Comparison of ENCODE assay signal across 12 cellular contexts in the genomic region with DNA sequence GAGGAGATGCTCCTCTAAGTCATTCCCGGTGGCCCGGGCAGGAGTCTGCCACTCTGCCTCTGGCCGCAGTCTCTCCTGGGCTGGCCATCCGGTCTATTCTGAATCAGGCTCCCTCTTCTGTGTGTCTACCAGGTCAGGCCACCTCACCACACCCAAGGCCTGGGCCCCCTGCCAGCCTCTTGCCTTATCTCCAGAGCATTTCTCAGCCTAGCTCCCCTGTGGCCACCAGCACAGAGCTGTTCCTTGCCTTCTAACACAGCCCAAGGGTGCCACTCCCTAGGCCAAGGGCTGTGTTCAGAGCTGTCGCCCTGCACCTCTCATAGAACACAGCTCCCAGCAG. TPM values are rescaled to one million over a fixed set of nuclear protein-coding genes. Genes with fewer than 3 reads are reported as not detected.
DNase-seq lines count a peak whose midpoint lies in the region; ATAC-seq lines count a peak whose summit lies in the region.
"Had no signal": no experiment of that assay in that cellular context is flagged by ENCODE, and none has a peak within 500 bp of the region (broad histone marks: within the 10 kb centered on the region; RNA-seq: fewer than 3 reads in every experiment).

No MANE protein-coding gene starts in this region.

- H3K36me3 Mint-ChIP-seq in CD8-positive, alpha-beta memory T cell = peaks cover 0 to 51% (median 0%) of the 10 kb centered on the region in 3 donors
- peaks cover 18% of the 10 kb centered on the region for H3K36me3 Mint-ChIP-seq in effector memory CD8-positive, alpha-beta T cell (ENCODE audit: insufficient read depth)
- peaks cover 0 to 18% (median 5%) of the 10 kb centered on the region in 3 donors for H3K36me3 Mint-ChIP-seq in naive thymus-derived CD8-positive, alpha-beta T cell

- POLR2A ChIA-PET in CD8-positive, alpha-beta memory T cell (lab: Charles Lee) = interaction anchor here (0.7 to 1.3 kb wide), 3 partner anchors 13 to 370 kb away, joined by 3 to 4 read pairs (median 3); no protein-coding TSS in a partner anchor
- POLR2A ChIA-PET in naive thymus-derived CD8-positive, alpha-beta T cell (lab: Charles Lee) = interaction anchor here (1.2 to 3.3 kb wide), 5 partner anchors 16 to 173 kb away, joined by 5 to 23 read pairs (median 11); partner anchors contain the start of genes MYO18A and PHF12

- no peaks in the 10 kb centered on the region for H3K9me3 ChIP-seq in CD8-positive, alpha-beta memory T cell (ENCODE audit: low read length)

- H3K4me1 ChIP-seq in CD8-positive, alpha-beta memory T cell (ENCODE audit: insufficient read depth, low read length) = no peaks in the 10 kb centered on the region

- H3K27ac Mint-ChIP-seq in CD8-positive, alpha-beta memory T cell = peak overlapping the region in 5 of 8 donors; percentile 47 to 86 (median 57)
- H3K27ac Mint-ChIP-seq in effector memory CD8-positive, alpha-beta T cell = peak overlapping the region; percentile 59 to 85
- H3K27ac Mint-ChIP-seq in naive thymus-derived CD8-positive, alpha-beta T cell = peak overlapping the region in 6 of 10 donors; percentile 11 to 82 (median 44)

- H3K9me3 Mint-ChIP-seq in CD8-positive, alpha-beta memory T cell = no peaks in the 10 kb centered on the region
- no peaks in the 10 kb centered on the region for H3K9me3 Mint-ChIP-seq in effector memory CD8-positive, alpha-beta T cell
- no peaks in the 10 kb centered on the region for H3K9me3 Mint-ChIP-seq in naive thymus-derived CD8-positive, alpha-beta T cell
- H3K9me3 Mint-ChIP-seq: neural crest cell had no signal

- no peaks in the 10 kb centered on the region for H3K27me3 ChIP-seq in CD8-positive, alpha-beta memory T cell (ENCODE audit: insufficient read depth, low read length, poor library complexity, severe bottlenecking)

- no peak for ATAC-seq in effector memory CD8-positive, alpha-beta T cell (replicated peaks)
- ATAC-seq in naive thymus-derived CD8-positive, alpha-beta T cell = no peak
- ATAC-seq in GM18870 (IDR thresholded peaks at IDR 0.05; ENCODE audit: unreplicated experiment) (no peak), HG03469 (IDR thresholded peaks at IDR 0.05; ENCODE audit: unreplicated experiment) (no peak)

- no peaks in the 10 kb centered on the region for H3K27me3 Mint-ChIP-seq in CD8-positive, alpha-beta memory T cell
- H3K27me3 Mint-ChIP-seq in effector memory CD8-positive, alpha-beta T cell = no peaks in the 10 kb centered on the region
- no peaks in the 10 kb centered on the region for H3K27me3 Mint-ChIP-seq in naive thymus-derived CD8-positive, alpha-beta T cell

- CTCF ChIA-PET in CD8-positive, alpha-beta memory T cell (lab: Charles Lee) = interaction anchor here (0.8 to 4.1 kb wide), 24 partner anchors 9 to 554 kb away, joined by 3 to 72 read pairs (median 5); partner anchors contain the start of genes MYO18A, PIGS and TLCD1

- no peak overlapping the region for H3K4me3 ChIP-seq in CD8-positive, alpha-beta memory T cell (ENCODE audit: low read length)

- H3K4me3 Mint-ChIP-seq in CD8-positive, alpha-beta memory T cell = no peak overlapping the region
- H3K4me3 Mint-ChIP-seq in effector memory CD8-positive, alpha-beta T cell = no peak overlapping the region
- H3K4me3 Mint-ChIP-seq in naive thymus-derived CD8-positive, alpha-beta T cell = no peak overlapping the region
- H3K4me3 Mint-ChIP-seq: neural crest cell had no signal

- DNase-seq in CD8-positive, alpha-beta memory T cell = no peak
- DNase-seq in M059J (ENCODE audit: low read depth) (peak; percentile 92), NCI-H510A treated with DMSO at 0.1 percent for 48 hours (lab: John Stamatoyannopoulos, UW) (no peak)
- no peak for DNase-seq in effector memory CD8-positive, alpha-beta T cell
- no peak for DNase-seq in naive thymus-derived CD8-positive, alpha-beta T cell
- no peak for DNase-seq in stimulated activated CD4-positive, alpha-beta T cell treated with anti-CD3 and anti-CD28 coated beads, Interleukin-1b, Interleukin-23, amount 100 ng/mL, for 48 hours
- DNase-seq: NCI-H2081 treated with DMSO at 0.1 percent for 48 hours, T1000 had no signal

- peaks cover 26% of the 10 kb centered on the region for H3K36me3 ChIP-seq in CD8-positive, alpha-beta memory T cell (ENCODE audit: insufficient read depth, low read length)

- H3K27ac ChIP-seq in CD8-positive, alpha-beta memory T cell (ENCODE audit: low read depth, low read length) = no peak overlapping the region
- H3K27ac ChIP-seq: KMS-11 had no signal

- peaks cover 7 to 17% (median 8%) of the 10 kb centered on the region in 3 donors for H3K4me1 Mint-ChIP-seq in CD8-positive, alpha-beta memory T cell
- peaks cover 12 to 27% of the 10 kb centered on the region in 2 donors for H3K4me1 Mint-ChIP-seq in effector memory CD8-positive, alpha-beta T cell (ENCODE audit: low read depth in 2 of 2)
- H3K4me1 Mint-ChIP-seq in naive thymus-derived CD8-positive, alpha-beta T cell = peaks cover 6 to 12% (median 10%) of the 10 kb centered on the region in 4 donors
- H3K4me1 Mint-ChIP-seq: neural crest cell had no signal

RNA-seq across cellular contexts. Expression of gene MYO18A, which starts 55.3 kb away (rescaled TPM):
- total RNA-seq in CD8-positive, alpha-beta memory T cell = 10 to 100 TPM; 34.0 to 39.7 TPM
- 39.7 TPM for polyA plus RNA-seq in CD8-positive, alpha-beta memory T cell
- 21.8 and 63.3 TPM in 2 replicates for total RNA-seq in M059J (2014; rRNA removed; shearing (Covaris generic))
- total RNA-seq in naive thymus-derived CD8-positive, alpha-beta T cell = 10 to 100 TPM; 63.6 to 69.3 TPM
- polyA plus RNA-seq in naive thymus-derived CD8-positive, alpha-beta T cell = 10 to 100 TPM in 1 of 3 donors, 1 to 10 TPM in 2; 4.6 to 12.6 (median 5.9) TPM
